In genomic region chr19:16457195-16457953, GRCh38 we compare ENCODE assay signal across 1 cellular context.
TF ChIP-seq lines count a peak whose summit lies in the region.

No MANE protein-coding gene starts in this region.

TF ChIP-seq in IMR-90, 13 proteins besides CTCF, POLR2A, EP300 and RAD21:
- TF ChIP-seq BHLHE40 (IDR thresholded peaks at IDR 0.05; ENCODE audit: low read depth, low read length): no peak
- no peak for TF ChIP-seq MAFK (IDR thresholded peaks at IDR 0.05; ENCODE audit: low read depth, low read length)
- no peak for TF ChIP-seq RFX5 (IDR thresholded peaks at IDR 0.05; ENCODE audit: low read depth, low read length)
- peak; percentile 58; the same call in 1 of the 2 replicates for TF ChIP-seq MAZ (IDR thresholded peaks at IDR 0.05; ENCODE audit: borderline replicate concordance, low read depth, low read length)
- TF ChIP-seq MXI1 (IDR thresholded peaks at IDR 0.05; ENCODE audit: borderline replicate concordance, low read depth, low read length): no peak
- TF ChIP-seq, protein P1, sequence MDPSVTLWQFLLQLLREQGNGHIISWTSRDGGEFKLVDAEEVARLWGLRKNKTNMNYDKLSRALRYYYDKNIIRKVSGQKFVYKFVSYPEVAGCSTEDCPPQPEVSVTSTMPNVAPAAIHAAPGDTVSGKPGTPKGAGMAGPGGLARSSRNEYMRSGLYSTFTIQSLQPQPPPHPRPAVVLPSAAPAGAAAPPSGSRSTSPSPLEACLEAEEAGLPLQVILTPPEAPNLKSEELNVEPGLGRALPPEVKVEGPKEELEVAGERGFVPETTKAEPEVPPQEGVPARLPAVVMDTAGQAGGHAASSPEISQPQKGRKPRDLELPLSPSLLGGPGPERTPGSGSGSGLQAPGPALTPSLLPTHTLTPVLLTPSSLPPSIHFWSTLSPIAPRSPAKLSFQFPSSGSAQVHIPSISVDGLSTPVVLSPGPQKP (IDR thresholded peaks at IDR 0.05; ENCODE audit: borderline replicate concordance, low read depth, low read length): no peak
- peak; percentile 50; the same call in 1 of the 2 replicates for TF ChIP-seq NFE2L2 (IDR thresholded peaks at IDR 0.05; ENCODE audit: low read depth, low read length)
- TF ChIP-seq FOS (IDR thresholded peaks at IDR 0.05; ENCODE audit: low read depth, low read length): 0 out of 2 replicates have a peak, but pooled peaks have one; percentile 17
- no peak for TF ChIP-seq CHD1 (IDR thresholded peaks at IDR 0.05; ENCODE audit: low read depth, low read length)
